Comparison of ENCODE assay signal across 8 cellular contexts in the genomic region with DNA sequence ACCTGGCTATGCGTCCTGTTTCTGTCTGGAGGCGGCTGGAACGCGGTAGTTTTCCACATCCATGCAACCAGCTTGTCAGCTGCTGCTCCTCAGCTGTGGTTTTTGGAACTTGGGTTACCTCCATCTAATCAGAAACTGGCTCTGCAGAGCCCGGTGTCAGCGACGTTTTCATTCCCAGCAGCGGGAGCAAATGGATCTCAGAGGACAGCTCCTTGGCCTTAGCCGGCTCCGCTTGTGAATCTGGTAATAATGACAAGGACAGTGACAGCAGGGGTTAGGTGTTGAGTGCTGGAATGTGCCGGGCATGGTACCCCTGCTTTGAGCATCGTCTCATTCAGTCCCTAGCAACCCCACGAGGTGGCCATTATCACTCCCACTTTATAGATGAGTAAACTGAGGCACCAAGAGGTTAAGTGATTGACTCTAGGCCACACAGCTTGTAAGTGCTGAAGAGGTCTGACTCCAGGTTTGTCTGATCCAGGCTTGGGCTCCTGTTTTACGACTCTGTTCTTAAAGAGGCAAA. TPM values are rescaled to one million over a fixed set of nuclear protein-coding genes. Genes with fewer than 3 reads are reported as not detected.
DNase-seq lines count a peak whose midpoint lies in the region; ATAC-seq lines count a peak whose summit lies in the region.

No MANE protein-coding gene starts in this region.

- H3K27ac Mint-ChIP-seq in T-helper 1 cell treated with Interleukin-12 subunit alpha and Interleukin-12 subunit beta and Interleukin-4 antibody, amounts not matched to agents 30 μg/mL and 1 μg/mL, for 36 hours: no peak overlapping the region
- peak overlapping the region; percentile 68 for H3K27ac Mint-ChIP-seq in activated CD8-positive, alpha-beta T cell treated with anti-CD3 and anti-CD28 coated beads, Interleukin-2, amount 10 ng/mL, durations not matched to agents 7 days and 5 days

- H3K9ac ChIP-seq in subcutaneous abdominal adipose tissue (ENCODE audit: low read length in 5 of 5): peak overlapping the region in 1 of 5 donors; percentile 21

- peak overlapping the region; percentile 73 for H3K4me3 Mint-ChIP-seq in T-helper 1 cell treated with Interleukin-12 subunit alpha and Interleukin-12 subunit beta and Interleukin-4 antibody, amounts not matched to agents 30 μg/mL and 1 μg/mL, for 36 hours
- peak overlapping the region; percentile 88 for H3K4me3 Mint-ChIP-seq in activated CD8-positive, alpha-beta T cell treated with anti-CD3 and anti-CD28 coated beads, Interleukin-2, amount 10 ng/mL, durations not matched to agents 7 days and 5 days

- peak overlapping the region in 4 of 5 donors; percentile 51 to 67 (median 58) for H3K4me3 ChIP-seq in subcutaneous abdominal adipose tissue (ENCODE audit: low read depth in 1 of 5, low read length in 5 of 5)

- H3K36me3 Mint-ChIP-seq in T-helper 1 cell treated with Interleukin-12 subunit alpha and Interleukin-12 subunit beta and Interleukin-4 antibody, amounts not matched to agents 30 μg/mL and 1 μg/mL, for 36 hours (ENCODE audit: low read depth): peaks cover 4% of the 10 kb centered on the region
- peaks cover 39% of the 10 kb centered on the region for H3K36me3 Mint-ChIP-seq in activated CD8-positive, alpha-beta T cell treated with anti-CD3 and anti-CD28 coated beads, Interleukin-2, amount 10 ng/mL, durations not matched to agents 7 days and 5 days (ENCODE audit: low read depth)

- H3K27me3 ChIP-seq in subcutaneous abdominal adipose tissue (ENCODE audit: control insufficient read depth in 5 of 5, insufficient read depth in 4 of 5, low read length in 5 of 5): peaks cover 16 to 42% (median 27%) of the 10 kb centered on the region in 5 donors

- peaks cover 11 to 62% (median 39%) of the 10 kb centered on the region in 5 donors for H3K4me1 ChIP-seq in subcutaneous abdominal adipose tissue (ENCODE audit: control insufficient read depth in 5 of 5, insufficient read depth in 5 of 5, low read length in 5 of 5)

- DNase-seq in T-helper 1 cell (no peak), inferior parietal cortex (ENCODE audit: extremely low spot score) (peak; percentile 17)
- no peak for DNase-seq in activated CD8-positive, alpha-beta T cell treated with anti-CD3 and anti-CD28 coated beads, Interleukin-2, amount 10 ng/mL, durations not matched to agents 7 days and 5 days

- H3K9me3 Mint-ChIP-seq in T-helper 1 cell treated with Interleukin-12 subunit alpha and Interleukin-12 subunit beta and Interleukin-4 antibody, amounts not matched to agents 30 μg/mL and 1 μg/mL, for 36 hours: no peaks in the 10 kb centered on the region
- no peaks in the 10 kb centered on the region for H3K9me3 Mint-ChIP-seq in activated CD8-positive, alpha-beta T cell treated with anti-CD3 and anti-CD28 coated beads, Interleukin-2, amount 10 ng/mL, durations not matched to agents 7 days and 5 days (ENCODE audit: insufficient read depth)

- H3K27ac ChIP-seq in subcutaneous abdominal adipose tissue (ENCODE audit: low read depth, low read length): no peak overlapping the region

- POLR2A ChIA-PET in activated CD8-positive, alpha-beta T cell treated with anti-CD3 and anti-CD28 coated beads, Interleukin-2, amount 10 ng/mL, durations not matched to agents 7 days and 5 days (lab: Charles Lee): interaction anchor here (0.7 to 3.5 kb wide), 5 partner anchors 7 to 151 kb away, joined by 3 to 24 read pairs (median 15); no protein-coding TSS in a partner anchor

- CTCF ChIA-PET in activated CD8-positive, alpha-beta T cell treated with anti-CD3 and anti-CD28 coated beads, Interleukin-2, amount 10 ng/mL, durations not matched to agents 7 days and 5 days (lab: Charles Lee): interaction anchor here (0.8 to 2.7 kb wide), 4 partner anchors 8 to 151 kb away, joined by 3 to 15 read pairs (median 10); no protein-coding TSS in a partner anchor

- ATAC-seq in activated CD8-positive, alpha-beta T cell treated with anti-CD3 and anti-CD28 coated beads, Interleukin-2, amount 10 ng/mL, durations not matched to agents 7 days and 5 days: no peak
- ATAC-seq in GM18907 (IDR thresholded peaks at IDR 0.05; ENCODE audit: unreplicated experiment): no peak
- ATAC-seq in GM18498 (IDR thresholded peaks at IDR 0.05; ENCODE audit: unreplicated experiment): no peak
- no peak for ATAC-seq in GM18861 (IDR thresholded peaks at IDR 0.05; ENCODE audit: unreplicated experiment)

- peaks cover 20% of the 10 kb centered on the region for H3K4me1 Mint-ChIP-seq in T-helper 1 cell treated with Interleukin-12 subunit alpha and Interleukin-12 subunit beta and Interleukin-4 antibody, amounts not matched to agents 30 μg/mL and 1 μg/mL, for 36 hours (ENCODE audit: low read depth)
- peaks cover 60% of the 10 kb centered on the region for H3K4me1 Mint-ChIP-seq in activated CD8-positive, alpha-beta T cell treated with anti-CD3 and anti-CD28 coated beads, Interleukin-2, amount 10 ng/mL, durations not matched to agents 7 days and 5 days (ENCODE audit: low read depth)

- no peaks in the 10 kb centered on the region for H3K36me3 ChIP-seq in subcutaneous abdominal adipose tissue (ENCODE audit: control insufficient read depth in 5 of 5, insufficient read depth in 5 of 5, low read length in 5 of 5)

- H3K9me3 ChIP-seq in subcutaneous abdominal adipose tissue (ENCODE audit: control insufficient read depth in 5 of 5, low read length in 5 of 5): no peaks in the 10 kb centered on the region

- H3K27me3 Mint-ChIP-seq in T-helper 1 cell treated with Interleukin-12 subunit alpha and Interleukin-12 subunit beta and Interleukin-4 antibody, amounts not matched to agents 30 μg/mL and 1 μg/mL, for 36 hours (ENCODE audit: low read depth): peaks cover 10% of the 10 kb centered on the region
- peaks cover 5% of the 10 kb centered on the region for H3K27me3 Mint-ChIP-seq in activated CD8-positive, alpha-beta T cell treated with anti-CD3 and anti-CD28 coated beads, Interleukin-2, amount 10 ng/mL, durations not matched to agents 7 days and 5 days (ENCODE audit: low read depth)

RNA-seq across cellular contexts. Expression of a gene that starts 1.3 kb away (rescaled TPM):
- total RNA-seq in activated CD8-positive, alpha-beta T cell treated with anti-CD3 and anti-CD28 coated beads, Interleukin-2, amount 10 ng/mL, durations not matched to agents 7 days and 5 days: 10 to 100 TPM; 79.4 to 79.9 TPM
